Comparison of ENCODE assay signal across 1 cellular context in the genomic region with DNA sequence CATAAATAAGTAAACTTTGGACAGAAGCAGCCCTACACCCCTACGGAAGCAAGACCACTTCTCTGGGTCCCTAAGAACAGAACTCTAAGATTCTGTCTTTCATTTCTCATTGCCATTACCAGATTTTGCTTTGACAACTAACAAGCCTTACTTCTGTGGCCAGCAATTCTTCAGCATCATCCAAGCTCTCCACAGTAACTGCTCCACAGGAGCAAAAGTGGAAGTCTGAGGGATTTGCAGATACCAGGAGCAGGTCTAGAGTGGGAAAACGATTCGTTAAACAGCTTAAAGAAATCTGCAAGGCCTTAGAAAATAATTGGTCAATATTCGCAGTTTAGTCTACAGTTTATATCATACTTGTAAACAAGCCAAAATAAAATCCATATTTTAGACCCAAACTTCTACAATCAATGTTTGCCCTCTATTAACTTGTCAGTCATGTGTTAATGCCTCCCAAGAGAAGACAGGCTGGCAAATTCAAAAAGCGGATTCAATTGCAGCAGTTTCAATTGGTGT.
TF ChIP-seq lines count a peak whose summit lies in the region.

No MANE protein-coding gene starts in this region.

TF ChIP-seq in GM23338, 12 proteins besides CTCF, POLR2A, EP300 and RAD21 (continued from another document):
- TF ChIP-seq, protein P1, sequence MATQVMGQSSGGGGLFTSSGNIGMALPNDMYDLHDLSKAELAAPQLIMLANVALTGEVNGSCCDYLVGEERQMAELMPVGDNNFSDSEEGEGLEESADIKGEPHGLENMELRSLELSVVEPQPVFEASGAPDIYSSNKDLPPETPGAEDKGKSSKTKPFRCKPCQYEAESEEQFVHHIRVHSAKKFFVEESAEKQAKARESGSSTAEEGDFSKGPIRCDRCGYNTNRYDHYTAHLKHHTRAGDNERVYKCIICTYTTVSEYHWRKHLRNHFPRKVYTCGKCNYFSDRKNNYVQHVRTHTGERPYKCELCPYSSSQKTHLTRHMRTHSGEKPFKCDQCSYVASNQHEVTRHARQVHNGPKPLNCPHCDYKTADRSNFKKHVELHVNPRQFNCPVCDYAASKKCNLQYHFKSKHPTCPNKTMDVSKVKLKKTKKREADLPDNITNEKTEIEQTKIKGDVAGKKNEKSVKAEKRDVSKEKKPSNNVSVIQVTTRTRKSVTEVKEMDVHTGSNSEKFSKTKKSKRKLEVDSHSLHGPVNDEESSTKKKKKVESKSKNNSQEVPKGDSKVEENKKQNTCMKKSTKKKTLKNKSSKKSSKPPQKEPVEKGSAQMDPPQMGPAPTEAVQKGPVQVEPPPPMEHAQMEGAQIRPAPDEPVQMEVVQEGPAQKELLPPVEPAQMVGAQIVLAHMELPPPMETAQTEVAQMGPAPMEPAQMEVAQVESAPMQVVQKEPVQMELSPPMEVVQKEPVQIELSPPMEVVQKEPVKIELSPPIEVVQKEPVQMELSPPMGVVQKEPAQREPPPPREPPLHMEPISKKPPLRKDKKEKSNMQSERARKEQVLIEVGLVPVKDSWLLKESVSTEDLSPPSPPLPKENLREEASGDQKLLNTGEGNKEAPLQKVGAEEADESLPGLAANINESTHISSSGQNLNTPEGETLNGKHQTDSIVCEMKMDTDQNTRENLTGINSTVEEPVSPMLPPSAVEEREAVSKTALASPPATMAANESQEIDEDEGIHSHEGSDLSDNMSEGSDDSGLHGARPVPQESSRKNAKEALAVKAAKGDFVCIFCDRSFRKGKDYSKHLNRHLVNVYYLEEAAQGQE (IDR thresholded peaks at IDR 0.05; ENCODE audit: unreplicated experiment), result no peak
- TF ChIP-seq ZNF331 (CRISPR knock-in tag; IDR thresholded peaks at IDR 0.05; ENCODE audit: low read depth) (no peak), POLR2AphosphoS5 (IDR thresholded peaks at IDR 0.05; ENCODE audit: low read depth) (no peak)
- TF ChIP-seq, protein P2, sequence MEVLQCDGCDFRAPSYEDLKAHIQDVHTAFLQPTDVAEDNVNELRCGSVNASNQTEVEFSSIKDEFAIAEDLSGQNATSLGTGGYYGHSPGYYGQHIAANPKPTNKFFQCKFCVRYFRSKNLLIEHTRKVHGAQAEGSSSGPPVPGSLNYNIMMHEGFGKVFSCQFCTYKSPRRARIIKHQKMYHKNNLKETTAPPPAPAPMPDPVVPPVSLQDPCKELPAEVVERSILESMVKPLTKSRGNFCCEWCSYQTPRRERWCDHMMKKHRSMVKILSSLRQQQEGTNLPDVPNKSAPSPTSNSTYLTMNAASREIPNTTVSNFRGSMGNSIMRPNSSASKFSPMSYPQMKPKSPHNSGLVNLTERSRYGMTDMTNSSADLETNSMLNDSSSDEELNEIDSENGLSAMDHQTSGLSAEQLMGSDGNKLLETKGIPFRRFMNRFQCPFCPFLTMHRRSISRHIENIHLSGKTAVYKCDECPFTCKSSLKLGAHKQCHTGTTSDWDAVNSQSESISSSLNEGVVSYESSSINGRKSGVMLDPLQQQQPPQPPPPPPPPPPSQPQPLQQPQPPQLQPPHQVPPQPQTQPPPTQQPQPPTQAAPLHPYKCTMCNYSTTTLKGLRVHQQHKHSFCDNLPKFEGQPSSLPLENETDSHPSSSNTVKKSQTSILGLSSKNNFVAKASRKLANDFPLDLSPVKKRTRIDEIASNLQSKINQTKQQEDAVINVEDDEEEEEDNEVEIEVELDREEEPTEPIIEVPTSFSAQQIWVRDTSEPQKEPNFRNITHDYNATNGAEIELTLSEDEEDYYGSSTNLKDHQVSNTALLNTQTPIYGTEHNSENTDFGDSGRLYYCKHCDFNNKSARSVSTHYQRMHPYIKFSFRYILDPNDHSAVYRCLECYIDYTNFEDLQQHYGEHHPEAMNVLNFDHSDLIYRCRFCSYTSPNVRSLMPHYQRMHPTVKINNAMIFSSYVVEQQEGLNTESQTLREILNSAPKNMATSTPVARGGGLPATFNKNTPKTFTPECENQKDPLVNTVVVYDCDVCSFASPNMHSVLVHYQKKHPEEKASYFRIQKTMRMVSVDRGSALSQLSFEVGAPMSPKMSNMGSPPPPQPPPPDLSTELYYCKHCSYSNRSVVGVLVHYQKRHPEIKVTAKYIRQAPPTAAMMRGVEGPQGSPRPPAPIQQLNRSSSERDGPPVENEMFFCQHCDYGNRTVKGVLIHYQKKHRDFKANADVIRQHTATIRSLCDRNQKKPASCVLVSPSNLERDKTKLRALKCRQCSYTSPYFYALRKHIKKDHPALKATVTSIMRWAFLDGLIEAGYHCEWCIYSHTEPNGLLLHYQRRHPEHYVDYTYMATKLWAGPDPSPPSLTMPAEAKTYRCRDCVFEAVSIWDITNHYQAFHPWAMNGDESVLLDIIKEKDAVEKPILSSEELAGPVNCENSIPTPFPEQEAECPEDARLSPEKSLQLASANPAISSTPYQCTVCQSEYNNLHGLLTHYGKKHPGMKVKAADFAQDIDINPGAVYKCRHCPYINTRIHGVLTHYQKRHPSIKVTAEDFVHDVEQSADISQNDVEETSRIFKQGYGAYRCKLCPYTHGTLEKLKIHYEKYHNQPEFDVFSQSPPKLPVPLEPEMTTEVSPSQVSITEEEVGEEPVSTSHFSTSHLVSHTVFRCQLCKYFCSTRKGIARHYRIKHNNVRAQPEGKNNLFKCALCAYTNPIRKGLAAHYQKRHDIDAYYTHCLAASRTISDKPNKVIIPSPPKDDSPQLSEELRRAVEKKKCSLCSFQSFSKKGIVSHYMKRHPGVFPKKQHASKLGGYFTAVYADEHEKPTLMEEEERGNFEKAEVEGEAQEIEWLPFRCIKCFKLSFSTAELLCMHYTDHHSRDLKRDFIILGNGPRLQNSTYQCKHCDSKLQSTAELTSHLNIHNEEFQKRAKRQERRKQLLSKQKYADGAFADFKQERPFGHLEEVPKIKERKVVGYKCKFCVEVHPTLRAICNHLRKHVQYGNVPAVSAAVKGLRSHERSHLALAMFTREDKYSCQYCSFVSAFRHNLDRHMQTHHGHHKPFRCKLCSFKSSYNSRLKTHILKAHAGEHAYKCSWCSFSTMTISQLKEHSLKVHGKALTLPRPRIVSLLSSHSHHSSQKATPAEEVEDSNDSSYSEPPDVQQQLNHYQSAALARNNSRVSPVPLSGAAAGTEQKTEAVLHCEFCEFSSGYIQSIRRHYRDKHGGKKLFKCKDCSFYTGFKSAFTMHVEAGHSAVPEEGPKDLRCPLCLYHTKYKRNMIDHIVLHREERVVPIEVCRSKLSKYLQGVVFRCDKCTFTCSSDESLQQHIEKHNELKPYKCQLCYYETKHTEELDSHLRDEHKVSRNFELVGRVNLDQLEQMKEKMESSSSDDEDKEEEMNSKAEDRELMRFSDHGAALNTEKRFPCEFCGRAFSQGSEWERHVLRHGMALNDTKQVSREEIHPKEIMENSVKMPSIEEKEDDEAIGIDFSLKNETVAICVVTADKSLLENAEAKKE (CRISPR knock-in tag; IDR thresholded peaks at IDR 0.05), result no peak
